9 cellular contexts compared by ENCODE assay signal in the genomic region with DNA sequence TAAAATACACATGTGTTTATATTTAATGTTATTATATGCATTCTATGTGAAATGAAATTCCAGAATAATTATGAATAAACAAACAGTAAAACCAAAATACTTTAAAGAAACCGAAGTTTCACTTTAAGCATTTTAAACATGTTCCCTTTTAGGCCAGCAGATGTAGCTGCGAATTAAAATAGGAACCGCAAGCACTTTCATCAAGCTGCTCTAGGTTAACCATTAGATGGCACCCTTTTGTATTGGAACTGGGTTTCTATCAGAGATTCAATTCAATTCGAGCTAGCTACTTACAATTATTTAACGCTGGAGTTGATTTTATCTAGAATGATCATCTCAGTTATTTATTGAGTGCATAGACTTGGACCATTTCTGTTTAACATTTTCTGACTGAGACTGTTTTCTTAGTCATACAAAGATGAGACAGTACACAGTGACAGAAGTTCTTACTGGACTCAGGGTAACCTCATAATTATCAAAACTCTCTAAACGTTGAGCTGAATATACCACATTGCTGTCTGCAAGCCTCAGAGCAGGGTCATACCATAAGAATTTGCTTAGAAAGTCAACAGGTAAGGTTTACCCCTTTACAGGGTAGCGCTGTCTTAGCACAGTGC. TPM values are rescaled to one million over a fixed set of nuclear protein-coding genes. Genes with fewer than 3 reads are reported as not detected.
DNase-seq lines count a peak whose midpoint lies in the region; ATAC-seq and TF ChIP-seq lines count a peak whose summit lies in the region.
"Had no signal": no experiment of that assay in that cellular context is flagged by ENCODE, and none has a peak within 500 bp of the region (broad histone marks: within the 10 kb centered on the region; RNA-seq: fewer than 3 reads in every experiment).

No MANE protein-coding gene starts in this region.

- peak; percentile 87 for TF ChIP-seq CTCF in GM10266 (IDR thresholded peaks at IDR 0.05; ENCODE audit: control insufficient read depth, insufficient read depth, low read depth, missing control alignments)

- ATAC-seq in GM21825 (IDR thresholded peaks at IDR 0.05; ENCODE audit: unreplicated experiment) = peak; percentile 81

- peak; percentile 63 for DNase-seq in GM10266 (ENCODE audit: extremely low spot score)
- peak; percentile 81 for DNase-seq in M059J (ENCODE audit: low read depth)
- DNase-seq in dermis blood vessel endothelial cell = peak; percentile 88
- DNase-seq in middle frontal gyrus (ENCODE audit: extremely low spot score, low spot score) = peak; percentile 43
- no peak for DNase-seq in stimulated activated CD4-positive, alpha-beta T cell treated with anti-CD3 and anti-CD28 coated beads, Interleukin-1b, Interleukin-23, amount 100 ng/mL, for 48 hours
- DNase-seq in NCI-H2196 (lab: John Stamatoyannopoulos, UW; ENCODE audit: unreplicated experiment) = no peak
- no peak for DNase-seq in NCI-H146 treated with DMSO at 0.1 percent for 48 hours (lab: John Stamatoyannopoulos, UW; ENCODE audit: unreplicated experiment)
- DNase-seq: activated naive CD8-positive, alpha-beta T cell treated with anti-CD3 and anti-CD28 coated beads, Interleukin-2, amount 10 ng/mL, durations not matched to agents 7 days and 5 days had no signal

RNA-seq across cellular contexts. Expression of a gene that starts 8.5 kb away (rescaled TPM):
- 10.7 and 11.8 TPM in 2 replicates for total RNA-seq in M059J (2014; rRNA removed; shearing (Covaris generic))
- 6.2 and 7.5 TPM in 2 replicates for total RNA-seq in dermis blood vessel endothelial cell

Comparison
In these comparisons a context has a peak if more than half of its experiments do, and no peak if none do; other contexts are left out.
1. DNase-seq: peak in GM10266 (single experiment), M059J (single experiment), dermis blood vessel endothelial cell (single experiment) and middle frontal gyrus (single experiment); none in stimulated activated CD4-positive, alpha-beta T cell treated with anti-CD3 and anti-CD28 coated beads, Interleukin-1b, Interleukin-23, amount 100 ng/mL, for 48 hours (single experiment), NCI-H2196 (single experiment) and NCI-H146 treated with DMSO at 0.1 percent for 48 hours (single experiment).